Comparison of ENCODE assay signal across 20 cellular contexts in the genomic region with DNA sequence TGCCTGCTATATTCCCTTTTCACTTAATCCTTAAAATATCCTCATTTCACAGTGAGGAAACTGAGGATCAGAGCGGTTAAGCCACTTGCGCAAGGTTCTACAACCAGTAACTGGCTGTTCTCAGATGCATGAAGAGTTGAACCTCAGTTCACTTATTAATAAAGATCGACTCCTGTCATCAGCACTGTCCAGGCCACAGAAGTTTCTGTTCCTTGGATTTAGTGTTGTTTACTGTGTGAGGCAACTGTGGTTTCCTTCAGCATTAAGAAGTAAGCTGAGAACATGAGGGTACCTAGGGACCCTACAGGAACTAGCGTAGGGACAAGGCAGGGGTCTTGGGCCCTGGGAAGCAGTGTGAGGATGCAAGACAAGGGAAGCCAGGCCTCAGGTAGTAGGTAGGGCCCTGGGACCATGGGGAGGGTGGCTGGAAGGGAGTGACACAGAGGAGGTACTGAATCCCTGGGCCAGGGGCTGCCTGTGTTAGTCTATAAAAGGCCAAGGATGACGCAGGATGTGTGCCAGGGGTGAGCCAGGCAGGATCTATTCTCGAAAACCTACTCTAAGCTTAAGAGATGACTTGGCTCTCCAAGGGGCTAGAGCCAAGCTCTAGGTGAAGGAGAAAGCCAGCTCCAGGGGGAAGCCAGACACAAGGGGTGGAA.
"Had no signal": no experiment of that assay in that cellular context is flagged by ENCODE, and none has a peak within 500 bp of the region (broad histone marks: within the 10 kb centered on the region; RNA-seq: fewer than 3 reads in every experiment).

No MANE protein-coding gene starts in this region.

- ATAC-seq: left ventricle myocardium superior, mucosa of descending colon, upper lobe of right lung had no signal

- H3K27ac ChIP-seq: ascending aorta, esophagus squamous epithelium, ovary, right lobe of liver, stomach, thoracic aorta, upper lobe of right lung had no signal

- H3K36me3 Mint-ChIP-seq: activated naive CD4-positive, alpha-beta T cell treated with anti-CD3 and anti-CD28 coated beads, Interleukin-2, amount 50 U/mL, for 24 hours; memory B cell had no signal

- H3K4me3 ChIP-seq: ascending aorta, esophagus squamous epithelium, mucosa of descending colon, ovary, right lobe of liver, stomach, thoracic aorta, upper lobe of right lung had no signal

- H3K9me3 Mint-ChIP-seq: activated naive CD4-positive, alpha-beta T cell treated with anti-CD3 and anti-CD28 coated beads, Interleukin-2, amount 50 U/mL, for 24 hours; memory B cell had no signal

- H3K36me3 ChIP-seq: ascending aorta, esophagus squamous epithelium, ovary, right lobe of liver, stomach, thoracic aorta, upper lobe of right lung had no signal

- H3K4me1 ChIP-seq: ascending aorta, esophagus squamous epithelium, right lobe of liver, stomach, upper lobe of right lung had no signal

- FAIRE-seq: small intestine had no signal

- H3K9me3 ChIP-seq: ascending aorta, esophagus squamous epithelium, mucosa of descending colon, ovary, right lobe of liver, stomach, thoracic aorta, upper lobe of right lung had no signal

- H3K27me3 ChIP-seq: ovary, right lobe of liver had no signal

- H3K4me1 Mint-ChIP-seq: activated naive CD4-positive, alpha-beta T cell treated with anti-CD3 and anti-CD28 coated beads, Interleukin-2, amount 50 U/mL, for 24 hours; memory B cell had no signal

- H3K4me3 Mint-ChIP-seq: activated naive CD4-positive, alpha-beta T cell treated with anti-CD3 and anti-CD28 coated beads, Interleukin-2, amount 50 U/mL, for 24 hours; memory B cell had no signal

- H3K27ac Mint-ChIP-seq: activated naive CD4-positive, alpha-beta T cell treated with anti-CD3 and anti-CD28 coated beads, Interleukin-2, amount 50 U/mL, for 24 hours; memory B cell; naive B cell had no signal

- DNase-seq: activated CD4-positive, alpha-beta T cell treated with anti-CD3 and anti-CD28 coated beads, Interleukin-2, amount 50 U/mL, for 1 hour; activated CD4-positive, CD25-positive, alpha-beta regulatory T cell treated with anti-CD3 and anti-CD28 coated beads, Interleukin-2, amount 50 U/mL, for 72 hours; activated gamma-delta T cell; cerebellar nuclear complex; effector CD8-positive, alpha-beta T cell; esophagus squamous epithelium; left ventricle myocardium superior; mucosa of descending colon; naive B cell; ovary; right lobe of liver; small intestine; stimulated activated CD4-positive, alpha-beta T cell treated with anti-CD3 and anti-CD28 coated beads, Interleukin-4, amount 100 ng/mL, for 1 hour; T1000; upper lobe of right lung had no signal
